ENCODE assay signal across 12 cellular contexts in genomic region chr2:48433682-48434081, GRCh38. TPM values are rescaled to one million over a fixed set of nuclear protein-coding genes. Genes with fewer than 3 reads are reported as not detected.
DNase-seq lines count a peak whose midpoint lies in the region; ATAC-seq and TF ChIP-seq lines count a peak whose summit lies in the region.
"Had no signal": no experiment of that assay in that cellular context is flagged by ENCODE, and none has a peak within 500 bp of the region (broad histone marks: within the 10 kb centered on the region; RNA-seq: fewer than 3 reads in every experiment).

No MANE protein-coding gene starts in this region.

- no peak overlapping the region for H3K27ac ChIP-seq in colonic mucosa
- peak overlapping the region; percentile 37 for H3K27ac ChIP-seq in lower lobe of right lung
- H3K27ac ChIP-seq in tibial nerve, result peak overlapping the region in 3 of 4 donors; percentile 15 to 60 (median 58)
- H3K27ac ChIP-seq: 22Rv1 had no signal

- DNase-seq in SIG-M5 treated with dmso at 0.1 percent for 504 hours (lab: John Stamatoyannopoulos, UW; ENCODE audit: unreplicated experiment) (peak; percentile 80), SIG-M5 (lab: John Stamatoyannopoulos, UW) (no peak), colonic mucosa (peak; percentile 27), lower lobe of right lung (peak; percentile 58), tibial nerve (ENCODE audit: low spot score in 2 of 2) (peak in 1 of 2 donors; percentile 60), BE2C (no peak), HT-29 (ENCODE audit: low spot score) (no peak), NCI-H2171 (lab: John Stamatoyannopoulos, UW) (no peak)
- DNase-seq: foreskin fibroblast, NCI-H446 treated with DMSO at 0.1 percent for 48 hours, thyroid gland had no signal

- intact Hi-C loops in colonic mucosa (cut with DNase I), result no loop called here
- intact Hi-C loops in lower lobe of right lung (cut with DNase I), result no loop called here

- peak; percentile 44 to 71 for TF ChIP-seq EP300 in tibial nerve (IDR thresholded peaks at IDR 0.05)

- TF ChIP-seq CTCF in colonic mucosa (IDR thresholded peaks at IDR 0.05) (no peak), lower lobe of right lung (IDR thresholded peaks at IDR 0.05) (no peak), tibial nerve (IDR thresholded peaks at IDR 0.05) (no peak), BE2C (IDR thresholded peaks at IDR 0.05; ENCODE audit: low read depth, low read length) (no peak)

- no peak overlapping the region for H3K9ac ChIP-seq in colonic mucosa (ENCODE audit: low read depth in 2 of 2, low read length in 2 of 2)

- no peak for TF ChIP-seq POLR2A in tibial nerve (IDR thresholded peaks at IDR 0.05)

- ATAC-seq in lower lobe of right lung, result peak; percentile 72 to 76

- H3K36me3 ChIP-seq in colonic mucosa (no peaks in the 10 kb centered on the region), lower lobe of right lung (no peaks in the 10 kb centered on the region), tibial nerve (no peaks in the 10 kb centered on the region), BE2C (no peaks in the 10 kb centered on the region)
- H3K36me3 ChIP-seq: thyroid gland had no signal

- WGBS in tibial nerve, 2 donors, result 48 to 62% methylated on average over 3 of the region's 3 CpGs

- H3K27me3 ChIP-seq in colonic mucosa (no peaks in the 10 kb centered on the region), lower lobe of right lung (ENCODE audit: low read depth) (no peaks in the 10 kb centered on the region), tibial nerve (no peaks in the 10 kb centered on the region), BE2C (no peaks in the 10 kb centered on the region)
- H3K27me3 ChIP-seq: thyroid gland had no signal

- H3K9me3 ChIP-seq in colonic mucosa, result no peaks in the 10 kb centered on the region
- H3K9me3 ChIP-seq in lower lobe of right lung, result no peaks in the 10 kb centered on the region
- no peaks in the 10 kb centered on the region for H3K9me3 ChIP-seq in tibial nerve
- H3K9me3 ChIP-seq in BE2C, result no peaks in the 10 kb centered on the region
- H3K9me3 ChIP-seq: thyroid gland had no signal

- H3K4me3 ChIP-seq in colonic mucosa (no peak overlapping the region), lower lobe of right lung (no peak overlapping the region), tibial nerve (no peak overlapping the region), BE2C (ENCODE audit: low read depth, low read length) (no peak overlapping the region)
- H3K4me3 ChIP-seq: thyroid gland had no signal

- H3K4me1 ChIP-seq in colonic mucosa, result no peaks in the 10 kb centered on the region
- no peaks in the 10 kb centered on the region for H3K4me1 ChIP-seq in lower lobe of right lung
- peaks cover 0 to 12% (median 0%) of the 10 kb centered on the region in 4 donors for H3K4me1 ChIP-seq in tibial nerve
- no peaks in the 10 kb centered on the region for H3K4me1 ChIP-seq in BE2C

RNA-seq across cellular contexts. Expression of gene PPP1R21, which starts 6.9 kb away (rescaled TPM):
- total RNA-seq in colonic mucosa (10 to 100 TPM; 13.9 to 21.5 TPM), lower lobe of right lung (27.2 TPM), tibial nerve (10 to 100 TPM; 24.7 to 76.0 (median 32.1) TPM)
- 2.5 TPM for polyA plus RNA-seq in BE2C (2012; ENCODE audit: insufficient read depth, insufficient read length, low read depth)
- 3.8 and 5.3 TPM in 2 replicates for total RNA-seq in HT-29 (2014; rRNA removed; shearing (Covaris generic))

Comparison
In these comparisons a context has a peak if more than half of its experiments do, and no peak if none do; other contexts are left out.
1. DNase-seq: peak in SIG-M5 treated with dmso at 0.1 percent for 504 hours (single experiment), colonic mucosa (single experiment) and lower lobe of right lung (single experiment); none in SIG-M5 (single experiment), BE2C (single experiment), HT-29 (single experiment) and NCI-H2171 (single experiment).